In the genomic region with DNA sequence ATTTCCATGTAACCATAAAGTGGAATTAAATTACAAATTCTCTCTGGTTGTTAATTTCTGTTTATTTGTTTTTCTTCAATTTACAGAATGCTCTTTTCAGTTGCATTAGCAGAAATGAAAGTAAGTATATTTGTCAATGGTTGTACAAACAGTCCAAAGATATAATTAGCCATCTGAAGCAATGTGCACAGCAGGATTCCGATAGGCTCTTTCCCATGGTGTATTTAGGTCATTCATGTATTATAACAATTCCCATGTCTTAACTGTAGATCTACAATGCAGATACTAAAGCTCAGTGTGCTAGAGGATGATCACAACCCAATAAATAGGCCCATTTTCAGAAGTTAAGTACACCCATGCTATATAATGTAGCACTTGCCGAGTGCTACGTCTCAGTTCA, we compare ENCODE assay signal across 22 cellular contexts.
"Had no signal": no experiment of that assay in that cellular context is flagged by ENCODE, and none has a peak within 500 bp of the region (broad histone marks: within the 10 kb centered on the region; RNA-seq: fewer than 3 reads in every experiment).

No MANE protein-coding gene starts in this region.

- H3K4me3 ChIP-seq: breast epithelium, colonic mucosa, dorsolateral prefrontal cortex, lung, transverse colon had no signal

- H3K36me3 ChIP-seq: breast epithelium, colonic mucosa, transverse colon had no signal

- H3K27me3 ChIP-seq: breast epithelium, colonic mucosa, dorsolateral prefrontal cortex, transverse colon had no signal

- DNase-seq: activated CD4-positive, alpha-beta T cell treated with anti-CD3 and anti-CD28 coated beads for 1 hour; activated CD4-positive, alpha-beta T cell treated with anti-CD3 and anti-CD28 coated beads, Interleukin-2, amount 50 U/mL, for 1 hour; activated CD8-positive, alpha-beta T cell treated with anti-CD3 and anti-CD28 coated beads, Interleukin-2, amount 10 ng/mL, durations not matched to agents 7 days and 5 days; activated gamma-delta T cell treated with Interleukin-2 at 50 U/mL for 16 hours; aorta; colonic mucosa; dorsolateral prefrontal cortex; effector memory CD8-positive, alpha-beta T cell; foreskin melanocyte; kidney; naive thymus-derived CD4-positive, alpha-beta T cell; occipital lobe; retina; stimulated activated CD4-positive, alpha-beta T cell treated with anti-CD3 and anti-CD28 coated beads, Interleukin-2, amount 100 ng/mL, for 48 hours; stimulated activated CD8-positive, alpha-beta memory T cell treated with anti-CD3 and anti-CD28 coated beads, Interleukin-4, amount 100 ng/mL, for 48 hours; stimulated activated naive B cell treated with anti-CD40 and anti-IgM and Interleukin-4, amounts not matched to agents 10 μg/mL and 1 μg/mL and 100 μg/mL, for 72 hours; transverse colon had no signal

- FAIRE-seq: endothelial cell of umbilical vein, kidney, urothelium cell line had no signal

- H3K4me1 ChIP-seq: breast epithelium, colonic mucosa had no signal

- H3K9me3 ChIP-seq: breast epithelium, colonic mucosa, transverse colon had no signal

- ATAC-seq: activated CD8-positive, alpha-beta T cell treated with anti-CD3 and anti-CD28 coated beads, Interleukin-2, amount 10 ng/mL, durations not matched to agents 7 days and 5 days; effector memory CD8-positive, alpha-beta T cell; esophagus mucosa; naive thymus-derived CD4-positive, alpha-beta T cell; stimulated activated naive B cell treated with anti-CD40 and anti-IgM and Interleukin-4, amounts not matched to agents 10 μg/mL and 1 μg/mL and 100 μg/mL, for 72 hours had no signal

- H3K27ac ChIP-seq: breast epithelium, colonic mucosa, dorsolateral prefrontal cortex, transverse colon had no signal
